In genomic region chr3:46959169-46959515, GRCh38 we compare ENCODE assay signal across 9 cellular contexts. TPM values are rescaled to one million over a fixed set of nuclear protein-coding genes. Genes with fewer than 3 reads are reported as not detected.
DNase-seq lines count a peak whose midpoint lies in the region; ATAC-seq, FAIRE-seq and TF ChIP-seq lines count a peak whose summit lies in the region.
"Had no signal": no experiment of that assay in that cellular context is flagged by ENCODE, and none has a peak within 500 bp of the region (broad histone marks: within the 10 kb centered on the region; RNA-seq: fewer than 3 reads in every experiment).

No MANE protein-coding gene starts in this region.

- ATAC-seq in K562 (no peak), upper lobe of right lung (peak; percentile 50), aorta (ENCODE audit: low FRiP score) (no peak), HG03457 (IDR thresholded peaks at IDR 0.05; ENCODE audit: unreplicated experiment) (no peak), GM18907 (IDR thresholded peaks at IDR 0.05; ENCODE audit: unreplicated experiment) (no peak)
- peak; percentile 65 to 85 for ATAC-seq in naive thymus-derived CD8-positive, alpha-beta T cell

- H3K4me2 ChIP-seq in mammary epithelial cell (ENCODE audit: insufficient read depth, low read depth, low read length) (no peak overlapping the region), K562 (ENCODE audit: insufficient read depth, low read length) (no peak overlapping the region)

- in situ Hi-C loops in mammary epithelial cell (cut with MboI; ENCODE audit: low sequenced_read_pairs in 2 of 2) (no loop called here), K562 (cut with MboI) (no loop called here)

- H3K9ac ChIP-seq in mammary epithelial cell (ENCODE audit: insufficient read depth, low read length) (no peak overlapping the region), K562 (ENCODE audit: insufficient read depth in 1 of 2, low read depth in 2 of 2, low read length in 2 of 2) (peak overlapping the region in 1 of 2 experiments; percentile 32; a peak in 1 of 4 replicates)

- CTCF ChIA-PET in MCF 10A (lab: Yijun Ruan, JAX): interaction anchor here (0.6 kb wide), 1 partner anchor 17 kb away, joined by 4 read pairs; no protein-coding TSS in a partner anchor
- CTCF ChIA-PET in mammary epithelial cell (lab: Charles Lee; ENCODE audit: low non-redundant PET): no interaction called here
- CTCF ChIA-PET in K562 (lab: Yijun Ruan, JAX; ENCODE audit: low intra/inter-chr PET ratio): no interaction called here

- peaks cover 31% of the 10 kb centered on the region for H3K4me1 Mint-ChIP-seq in MCF 10A (ENCODE audit: insufficient read depth, unreplicated experiment)
- peaks cover 51 to 91% (median 87%) of the 10 kb centered on the region in 4 donors for H3K4me1 Mint-ChIP-seq in naive thymus-derived CD8-positive, alpha-beta T cell

- no peak for TF ChIP-seq EP300 in K562 (IDR thresholded peaks at IDR 0.05; ENCODE audit: low read length)

- peaks cover 3% of the 10 kb centered on the region for H4K20me1 ChIP-seq in mammary epithelial cell (ENCODE audit: insufficient read depth, low read length)
- H4K20me1 ChIP-seq in K562 (replicated peaks; ENCODE audit: control insufficient read depth, insufficient read depth, low read length): peaks cover 75% of the 10 kb centered on the region

- BruUV-seq in MCF 10A (replicated peaks; lab: Mats Ljungman, UMichigan): no TSS peak
- no TSS peak for BruUV-seq in mammary epithelial cell (replicated peaks; lab: Mats Ljungman, UMichigan)
- BruUV-seq in K562 (replicated peaks; lab: Mats Ljungman, UMichigan): no TSS peak

- TF ChIP-seq POLR2A in K562 (conservative IDR thresholded peaks at IDR 0.05): no peak

- H3K9me3 Mint-ChIP-seq in MCF 10A (ENCODE audit: unreplicated experiment): no peaks in the 10 kb centered on the region
- no peaks in the 10 kb centered on the region for H3K9me3 Mint-ChIP-seq in naive thymus-derived CD8-positive, alpha-beta T cell

- intact Hi-C loops in MCF 10A (cut with micrococcal nuclease) (no loop called here), mammary epithelial cell (cut with micrococcal nuclease) (no loop called here), K562 (cut with micrococcal nuclease) (no loop called here), upper lobe of right lung (cut with DNase I) (no loop called here), aorta (cut with DNase I) (no loop called here)

- POLR2A ChIA-PET in MCF 10A (lab: Yijun Ruan, JAX): interaction anchor here (0.7 to 1.2 kb wide), 3 partner anchors 9 to 266 kb away, joined by 3 to 4 read pairs (median 3); partner anchors contain the start of gene ALS2CL
- POLR2A ChIA-PET in K562 (lab: Yijun Ruan, JAX): interaction anchor here (0.6 to 5.7 kb wide), 10 partner anchors 10 to 74 kb away, joined by 3 to 55 read pairs (median 4); partner anchors contain the start of gene CCDC12
- POLR2A ChIA-PET in naive thymus-derived CD8-positive, alpha-beta T cell (lab: Charles Lee): interaction anchor here (0.9 kb wide), 1 partner anchor 17 kb away, joined by 3 read pairs; the partner anchor contains the start of gene CCDC12

- H2AFZ ChIP-seq in mammary epithelial cell (ENCODE audit: low read depth, low read length) (no peak overlapping the region), K562 (ENCODE audit: low read depth, low read length) (no peak overlapping the region)

- H3K27ac ChIP-seq in mammary epithelial cell (ENCODE audit: insufficient read depth, low read depth, low read length): no peak overlapping the region
- 0 out of 3 replicates have a peak overlapping the region, but pooled peaks have one; percentile 6 for H3K27ac ChIP-seq in K562 (ENCODE audit: extremely low read depth, low read depth, low read length)
- H3K27ac ChIP-seq in upper lobe of right lung: no peak overlapping the region
- H3K27ac ChIP-seq in aorta (ENCODE audit: low read depth in 1 of 2, low read length in 2 of 2): no peak overlapping the region

- no peak overlapping the region for H3K4me3 Mint-ChIP-seq in MCF 10A (ENCODE audit: unreplicated experiment)
- H3K4me3 Mint-ChIP-seq in naive thymus-derived CD8-positive, alpha-beta T cell: peak overlapping the region; percentile 3 to 80 (median 57)

- no peaks in the 10 kb centered on the region for H3K27me3 ChIP-seq in mammary epithelial cell (ENCODE audit: insufficient read depth, low read length)
- no peaks in the 10 kb centered on the region for H3K27me3 ChIP-seq in K562 (ENCODE audit: control insufficient read depth in 2 of 2, insufficient read depth in 2 of 2, low read length in 2 of 2)
- no peaks in the 10 kb centered on the region for H3K27me3 ChIP-seq in upper lobe of right lung
- no peaks in the 10 kb centered on the region for H3K27me3 ChIP-seq in aorta (ENCODE audit: control insufficient read depth in 1 of 2, insufficient read depth in 2 of 2, low read length in 1 of 2)

- DNase-seq in MCF 10A (ENCODE audit: unreplicated experiment) (no peak), mammary epithelial cell (no peak), K562 (ENCODE audit: extremely low read depth in 1 of 4, low spot score in 3 of 4) (no peak), upper lobe of right lung (no peak), aorta (no peak)
- DNase-seq in naive thymus-derived CD8-positive, alpha-beta T cell: peak in 3 of 10 donors; percentile 17 to 27 (median 21)
- DNase-seq: NCI-H69 had no signal

- H3K79me2 ChIP-seq in mammary epithelial cell (ENCODE audit: insufficient read depth, low read length) (peaks cover 90% of the 10 kb centered on the region), K562 (ENCODE audit: control insufficient read depth, insufficient read depth, low read length) (peaks cover 90% of the 10 kb centered on the region)

- H3K4me3 ChIP-seq in mammary epithelial cell (replicated peaks in 1 of 3; ENCODE audit: insufficient read depth in 1 of 3, low read depth in 2 of 3, low read length in 3 of 3) (no peak overlapping the region), K562 (no peak overlapping the region), upper lobe of right lung (no peak overlapping the region), aorta (ENCODE audit: low read length in 2 of 2) (no peak overlapping the region)

- TF ChIP-seq RAD21 in K562 (CRISPR knock-in tag; conservative IDR thresholded peaks at IDR 0.05 in 1 of 2, IDR thresholded peaks at IDR 0.05 in 1 of 2): no peak

- peak overlapping the region; percentile 87 for H3K27ac Mint-ChIP-seq in MCF 10A (ENCODE audit: low read depth, unreplicated experiment)
- H3K27ac Mint-ChIP-seq in naive thymus-derived CD8-positive, alpha-beta T cell: peak overlapping the region; percentile 50 to 93 (median 86)

- 75% methylated on average over 4 of the region's 6 CpGs for WGBS in mammary epithelial cell (ENCODE audit: low coverage, missing lambda C conversion rate)
- 85% methylated on average over 6 of the region's 6 CpGs for WGBS in K562 (ENCODE audit: insufficient coverage, low coverage, missing lambda C conversion rate)
- WGBS in aorta, 2 donors: 80 to 82% methylated on average over 6 of the region's 6 CpGs

- dilution Hi-C loops in mammary epithelial cell (cut with HindIII; ENCODE audit: low sequenced_read_pairs): no loop called here

- peaks cover 9% of the 10 kb centered on the region for H3K36me3 Mint-ChIP-seq in MCF 10A (ENCODE audit: insufficient read depth, unreplicated experiment)
- peaks cover 0 to 23% (median 8%) of the 10 kb centered on the region in 3 donors for H3K36me3 Mint-ChIP-seq in naive thymus-derived CD8-positive, alpha-beta T cell

- H3K4me1 ChIP-seq in mammary epithelial cell (ENCODE audit: insufficient read depth, low read length) (peaks cover 40% of the 10 kb centered on the region), K562 (replicated peaks in 1 of 2; ENCODE audit: control insufficient read depth in 2 of 2, insufficient read depth in 2 of 2, low read length in 2 of 2) (peaks cover 30 to 46% of the 10 kb centered on the region in 2 experiments), upper lobe of right lung (peaks cover 70% of the 10 kb centered on the region), aorta (ENCODE audit: control insufficient read depth in 1 of 2, insufficient read depth in 2 of 2, low read length in 2 of 2) (peaks cover 0 to 1% of the 10 kb centered on the region in 2 donors)

- H3K9me1 ChIP-seq in K562 (ENCODE audit: control insufficient read depth, insufficient read depth, low read length): peaks cover 21% of the 10 kb centered on the region

- no peaks in the 10 kb centered on the region for H3K9me3 ChIP-seq in mammary epithelial cell (replicated peaks; ENCODE audit: insufficient read depth, low read length)
- H3K9me3 ChIP-seq in K562 (replicated peaks; ENCODE audit: control insufficient read depth, insufficient read depth, low read depth, low read length): no peaks in the 10 kb centered on the region
- no peaks in the 10 kb centered on the region for H3K9me3 ChIP-seq in upper lobe of right lung
- no peaks in the 10 kb centered on the region for H3K9me3 ChIP-seq in aorta (ENCODE audit: control insufficient read depth, low read length)

- TF ChIP-seq CTCF in MCF 10A (IDR thresholded peaks at IDR 0.05; ENCODE audit: unreplicated experiment): no peak
- no peak for TF ChIP-seq CTCF in mammary epithelial cell (conservative IDR thresholded peaks at IDR 0.05 in 1 of 2, IDR thresholded peaks at IDR 0.05 in 1 of 2; ENCODE audit: extremely low read depth in 1 of 2, insufficient read depth in 1 of 2, low read depth in 1 of 2, low read length in 2 of 2)
- no peak for TF ChIP-seq CTCF in K562 (IDR thresholded peaks at IDR 0.05 in 2 of 3, conservative IDR thresholded peaks at IDR 0.05 in 1 of 3; ENCODE audit: insufficient read depth in 2 of 3, low read depth in 1 of 3, low read length in 3 of 3)
- no peak for TF ChIP-seq CTCF in upper lobe of right lung (IDR thresholded peaks at IDR 0.05)

- H3K36me3 ChIP-seq in mammary epithelial cell (ENCODE audit: insufficient read depth, low read length) (no peaks in the 10 kb centered on the region), K562 (ENCODE audit: control insufficient read depth, insufficient read depth, low read length) (peaks cover 59% of the 10 kb centered on the region), upper lobe of right lung (no peaks in the 10 kb centered on the region), aorta (ENCODE audit: control insufficient read depth in 1 of 2, insufficient read depth in 2 of 2, low read length in 1 of 2) (no peaks in the 10 kb centered on the region)

- no peak for FAIRE-seq in K562 (lab: Jason Lieb, UNC)

- H3K27me3 Mint-ChIP-seq in MCF 10A (ENCODE audit: insufficient read depth, unreplicated experiment): no peaks in the 10 kb centered on the region
- no peaks in the 10 kb centered on the region for H3K27me3 Mint-ChIP-seq in naive thymus-derived CD8-positive, alpha-beta T cell

RNA-seq across cellular contexts. Expression of gene CCDC12, which starts 17.4 kb away (rescaled TPM):
- total RNA-seq in MCF 10A (2022): 43.9 and 45.9 TPM in 2 replicates
- 10 to 100 TPM; 17.8 to 42.1 TPM for total RNA-seq in mammary epithelial cell
- 31.4 TPM for polyA plus RNA-seq in mammary epithelial cell
- polyA minus RNA-seq in mammary epithelial cell: 19.6 TPM
- 140 and 232 TPM in 2 replicates for total RNA-seq in K562 (2011; cell fraction: chromatin; rRNA removed; ENCODE audit: low replicate concordance)
- 143 and 148 TPM in 2 replicates for total RNA-seq in K562 (2011; cell fraction: nucleolus; rRNA removed)
- 188 and 262 TPM in 2 replicates for total RNA-seq in K562 (2011; cell fraction: nucleoplasm; rRNA removed)
- 99.0 and 101 TPM in 2 replicates for total RNA-seq in K562 (2014; rRNA removed)
- total RNA-seq in K562 (2014; rRNA removed; fragmentation: Illumina TruSeq; extraction: Trizol): 44.4 and 63.0 TPM in 2 replicates
- total RNA-seq in K562 (2015; rRNA removed; fragmentation: Illumina TruSeq; extraction: Trizol): 104 and 115 TPM in 2 replicates
- 75.2 and 86.9 TPM in 2 replicates for total RNA-seq in K562 (2021)
- 47.8 and 54.0 TPM in 2 replicates for polyA plus RNA-seq in K562 (2011; rRNA removed)
- 53.0 and 53.5 TPM in 2 replicates for polyA plus RNA-seq in K562 (2011; cell fraction: cytosol; rRNA removed)
- 82.0 and 85.3 TPM in 2 replicates for polyA plus RNA-seq in K562 (2011; cell fraction: nucleus; rRNA removed)
- 77.1 and 114 TPM in 2 replicates for polyA plus RNA-seq in K562 (2012)
- polyA plus RNA-seq in K562 (2014; fragmentation: Illumina TruSeq; extraction: Trizol): 105 and 127 TPM in 2 replicates
- 10 to 100 TPM in 1 of 2 experiments, 1 to 10 TPM in 1; 8.9 to 20.9 TPM for polyA plus RNA-seq in K562 (2014; fragmentation: Nextera tagmentation; extraction: Ambion mirVana)
- 100 and 201 TPM in 2 replicates for polyA plus RNA-seq in K562 (2014; rRNA removed)
- polyA minus RNA-seq in K562 (2011; rRNA and poly(A)+ RNA removed): 50.3 and 53.4 TPM in 2 replicates
- 17.4 and 21.1 TPM in 2 replicates for polyA minus RNA-seq in K562 (2011; cell fraction: cytosol; rRNA and poly(A)+ RNA removed)
- polyA minus RNA-seq in K562 (2011; cell fraction: nucleus; rRNA and poly(A)+ RNA removed): 81.3 and 87.3 TPM in 2 replicates
- 10 to 100 TPM; 58.8 to 59.5 TPM for total RNA-seq in naive thymus-derived CD8-positive, alpha-beta T cell
- polyA plus RNA-seq in naive thymus-derived CD8-positive, alpha-beta T cell: 100 to 1,000 TPM in 2 of 3 donors, 10 to 100 TPM in 1; 81.9 to 106 (median 106) TPM
- total RNA-seq in upper lobe of right lung: 42.1 TPM
- 10 to 100 TPM; 30.5 to 35.9 TPM for total RNA-seq in aorta
- polyA plus RNA-seq in aorta: 10 to 100 TPM; 43.5 to 46.5 TPM

RNA-seq across cellular contexts. Expression of gene NBEAL2, which starts 20.3 kb away (rescaled TPM):
- total RNA-seq in MCF 10A (2022) (14.2 and 20.2 TPM in 2 replicates), mammary epithelial cell (10 to 100 TPM; 21.3 to 42.3 TPM), K562 (2014; rRNA removed) (41.3 and 45.2 TPM in 2 replicates), K562 (2014; rRNA removed; fragmentation: Illumina TruSeq; extraction: Trizol) (12.3 and 16.0 TPM in 2 replicates), K562 (2015; rRNA removed; fragmentation: Illumina TruSeq; extraction: Trizol) (23.7 and 23.9 TPM in 2 replicates), K562 (2021) (89.3 and 114 TPM in 2 replicates), upper lobe of right lung (116 TPM), aorta (10 to 100 TPM; 26.2 to 45.8 TPM)
- polyA plus RNA-seq in mammary epithelial cell (24.6 TPM), K562 (2011; rRNA removed) (29.6 and 50.4 TPM in 2 replicates), K562 (2014; fragmentation: Illumina TruSeq; extraction: Trizol) (46.4 and 62.1 TPM in 2 replicates), K562 (2014; fragmentation: Nextera tagmentation; extraction: Ambion mirVana) (under 1 TPM; 0.06 to 0.24 TPM), K562 (2014; rRNA removed) (67.5 and 85.5 TPM in 2 replicates), aorta (10 to 100 TPM in 1 of 2 donors, 1 to 10 TPM in 1; 6.3 to 55.8 TPM)
- polyA minus RNA-seq in mammary epithelial cell: 63.5 TPM
- total RNA-seq in K562 (2011; cell fraction: chromatin; rRNA removed; ENCODE audit: low replicate concordance): 322 and 1,090 TPM in 2 replicates
- total RNA-seq in K562 (2011; cell fraction: nucleolus; rRNA removed): 555 and 597 TPM in 2 replicates
- total RNA-seq in K562 (2011; cell fraction: nucleoplasm; rRNA removed): 365 and 370 TPM in 2 replicates
- polyA plus RNA-seq in K562 (2011; cell fraction: cytosol; rRNA removed): 25.6 and 45.5 TPM in 2 replicates
- polyA plus RNA-seq in K562 (2011; cell fraction: nucleus; rRNA removed): 557 and 843 TPM in 2 replicates
- 66.4 and 174 TPM in 2 replicates for polyA plus RNA-seq in K562 (2012)
- 8.6 and 16.8 TPM in 2 replicates for polyA minus RNA-seq in K562 (2011; rRNA and poly(A)+ RNA removed)
- 23.5 and 26.4 TPM in 2 replicates for polyA minus RNA-seq in K562 (2011; cell fraction: cytosol; rRNA and poly(A)+ RNA removed)
- polyA minus RNA-seq in K562 (2011; cell fraction: nucleus; rRNA and poly(A)+ RNA removed): 104 and 118 TPM in 2 replicates
- total RNA-seq in naive thymus-derived CD8-positive, alpha-beta T cell: 10 to 100 TPM; 40.7 to 46.0 TPM
- polyA plus RNA-seq in naive thymus-derived CD8-positive, alpha-beta T cell: 1 to 10 TPM in 2 of 3 donors, under 1 TPM in 1; 0.89 to 2.8 (median 1.9) TPM

Comparison
In these comparisons a context has a peak if more than half of its experiments do, and no peak if none do; other contexts are left out.
1. ATAC-seq: peak in naive thymus-derived CD8-positive, alpha-beta T cell (2 of 2) and upper lobe of right lung (single experiment); none in K562 (single experiment), aorta (single experiment), HG03457 (single experiment) and GM18907 (single experiment).